ENCODE assay signal across 8 cellular contexts in genomic region chr19:47315125-47315821, GRCh38. TPM values are rescaled to one million over a fixed set of nuclear protein-coding genes. Genes with fewer than 3 reads are reported as not detected.
A peak's percentile ranks its signal among the peaks of the same experiment; 100 is the strongest.
DNase-seq lines count a peak whose midpoint lies in the region; ATAC-seq and TF ChIP-seq lines count a peak whose summit lies in the region.

No MANE protein-coding gene starts in this region.

- ATAC-seq in psoas muscle (peak; percentile 67 to 84 (median 78)), GM21367 (IDR thresholded peaks at IDR 0.05; ENCODE audit: unreplicated experiment) (no peak)

- no peak overlapping the region for H3K27ac ChIP-seq in psoas muscle

- no peaks in the 10 kb centered on the region for H3K36me3 ChIP-seq in psoas muscle (ENCODE audit: insufficient read depth in 1 of 2, low read depth in 1 of 2)

- H3K36me3 Mint-ChIP-seq in activated naive CD4-positive, alpha-beta T cell treated with anti-CD3 and anti-CD28 coated beads for 36 hours (ENCODE audit: low read depth): no peaks in the 10 kb centered on the region

- H3K27me3 ChIP-seq in psoas muscle (ENCODE audit: insufficient read depth in 3 of 3, low read length in 2 of 3): peaks cover 0 to 40% (median 3%) of the 10 kb centered on the region in 3 donors

- peaks cover 15% of the 10 kb centered on the region for H3K27me3 Mint-ChIP-seq in activated naive CD4-positive, alpha-beta T cell treated with anti-CD3 and anti-CD28 coated beads for 36 hours (ENCODE audit: low read depth)

- no peaks in the 10 kb centered on the region for H3K9me3 Mint-ChIP-seq in activated naive CD4-positive, alpha-beta T cell treated with anti-CD3 and anti-CD28 coated beads for 36 hours

- TF ChIP-seq CTCF in fibroblast of villous mesenchyme (IDR thresholded peaks at IDR 0.05; ENCODE audit: insufficient read depth, low read depth, low read length) (no peak), psoas muscle (IDR thresholded peaks at IDR 0.05) (no peak)

- no peak overlapping the region for H3K27ac Mint-ChIP-seq in activated naive CD4-positive, alpha-beta T cell treated with anti-CD3 and anti-CD28 coated beads for 36 hours

- DNase-seq in activated naive CD4-positive, alpha-beta T cell treated with anti-CD3 and anti-CD28 coated beads for 36 hours: peak; percentile 63
- DNase-seq in activated naive CD4-positive, alpha-beta T cell (lab: John Stamatoyannopoulos, UW): no peak
- DNase-seq in T1000 (lab: John Stamatoyannopoulos, UW) (peak; percentile 70), fibroblast of villous mesenchyme (ENCODE audit: low read depth) (peak; percentile 96), psoas muscle (peak in 1 of 2 donors; percentile 62), NAMALWA (ENCODE audit: low spot score) (no peak), NCI-H446 (lab: John Stamatoyannopoulos, UW) (no peak)

- peaks cover 3% of the 10 kb centered on the region for H3K4me1 Mint-ChIP-seq in activated naive CD4-positive, alpha-beta T cell treated with anti-CD3 and anti-CD28 coated beads for 36 hours (ENCODE audit: low read depth)

- no peak overlapping the region for H3K4me3 Mint-ChIP-seq in activated naive CD4-positive, alpha-beta T cell treated with anti-CD3 and anti-CD28 coated beads for 36 hours

- CTCF ChIA-PET in activated naive CD4-positive, alpha-beta T cell treated with anti-CD3 and anti-CD28 coated beads for 36 hours (lab: Charles Lee): interaction anchor here (2.1 kb wide), 1 partner anchor 34 kb away, joined by 6 read pairs; the partner anchor contains the start of gene DHX34

- 37 to 46% (median 43%) methylated on average over 12 of the region's 12 CpGs for WGBS in psoas muscle, 3 donors

- H3K4me3 ChIP-seq in fibroblast of villous mesenchyme (ENCODE audit: low read depth, low read length) (no peak overlapping the region), psoas muscle (no peak overlapping the region)

- H3K4me1 ChIP-seq in psoas muscle: no peaks in the 10 kb centered on the region

- intact Hi-C loops in activated naive CD4-positive, alpha-beta T cell treated with anti-CD3 and anti-CD28 coated beads for 36 hours (cut with micrococcal nuclease): loop anchor here (1.0 to 2.0 kb wide), 2 partner anchors 31 to 34 kb away; partner anchors contain the start of gene DHX34
- intact Hi-C loops in psoas muscle (cut with DNase I): no loop called here

- no peaks in the 10 kb centered on the region for H3K9me3 ChIP-seq in psoas muscle

RNA-seq across cellular contexts. Expression of gene C5AR1, which starts 5.6 kb away (rescaled TPM):
- under 1 TPM in 1 of 2 experiments, not detected in 1; 0.19 TPM for total RNA-seq in activated naive CD4-positive, alpha-beta T cell treated with anti-CD3 and anti-CD28 coated beads for 36 hours
- total RNA-seq in fibroblast of villous mesenchyme (0.32 and 0.43 TPM in 2 replicates), psoas muscle (1 to 10 TPM; 2.4 to 6.3 (median 4.5) TPM)
- 1 to 10 TPM in 1 of 3 donors, under 1 TPM in 2; 0.64 to 2.3 (median 0.77) TPM for polyA plus RNA-seq in psoas muscle

RNA-seq across cellular contexts. Expression of gene C5AR2, which starts 16.7 kb away (rescaled TPM):
- total RNA-seq in activated naive CD4-positive, alpha-beta T cell treated with anti-CD3 and anti-CD28 coated beads for 36 hours: not detected
- total RNA-seq in fibroblast of villous mesenchyme: under 0.01 TPM in 1 of 2 replicates, not detected in the other
- under 1 TPM in 3 of 4 donors, not detected in 1; 0.27 to 0.43 (median 0.37) TPM for total RNA-seq in psoas muscle
- polyA plus RNA-seq in psoas muscle: under 1 TPM in 2 of 3 donors, not detected in 1; 0.06 to 0.44 TPM

RNA-seq across cellular contexts. Expression of gene DHX34, which starts 33.8 kb away (rescaled TPM):
- total RNA-seq in activated naive CD4-positive, alpha-beta T cell treated with anti-CD3 and anti-CD28 coated beads for 36 hours: 10 to 100 TPM; 11.2 to 11.6 TPM
- total RNA-seq in fibroblast of villous mesenchyme (12.2 and 13.4 TPM in 2 replicates), psoas muscle (10 to 100 TPM in 1 of 4 donors, 1 to 10 TPM in 3; 7.5 to 14.8 (median 9.8) TPM)
- polyA plus RNA-seq in psoas muscle: 10 to 100 TPM; 10.0 to 30.6 (median 15.5) TPM

RNA-seq across cellular contexts. Expression of gene INAFM1, which starts 40.6 kb away (rescaled TPM):
- total RNA-seq in activated naive CD4-positive, alpha-beta T cell treated with anti-CD3 and anti-CD28 coated beads for 36 hours: 10 to 100 TPM; 18.7 to 19.9 TPM
- total RNA-seq in fibroblast of villous mesenchyme (2.6 and 4.2 TPM in 2 replicates), psoas muscle (10 to 100 TPM; 13.6 to 18.9 (median 15.8) TPM)
- polyA plus RNA-seq in psoas muscle: 10 to 100 TPM in 1 of 3 donors, 1 to 10 TPM in 2; 3.6 to 21.2 (median 9.9) TPM

RNA-seq across cellular contexts. Expression of gene CCDC9, which starts 58.9 kb away (rescaled TPM):
- 10 to 100 TPM; 43.6 to 47.7 TPM for total RNA-seq in activated naive CD4-positive, alpha-beta T cell treated with anti-CD3 and anti-CD28 coated beads for 36 hours
- total RNA-seq in fibroblast of villous mesenchyme (7.3 and 8.4 TPM in 2 replicates), psoas muscle (10 to 100 TPM; 16.9 to 28.2 (median 24.2) TPM)
- 10 to 100 TPM; 18.8 to 28.5 (median 24.0) TPM for polyA plus RNA-seq in psoas muscle

Comparison
In these comparisons a context has a peak if more than half of its experiments do, and no peak if none do; other contexts are left out.
1. DNase-seq: peak in activated naive CD4-positive, alpha-beta T cell treated with anti-CD3 and anti-CD28 coated beads for 36 hours (single experiment), T1000 (single experiment) and fibroblast of villous mesenchyme (single experiment); none in activated naive CD4-positive, alpha-beta T cell (0 of 4), NAMALWA (single experiment) and NCI-H446 (0 of 2).